9 cellular contexts compared by ENCODE assay signal in genomic region chr16:29675811-29676643, GRCh38. TPM values are rescaled to one million over a fixed set of nuclear protein-coding genes. Genes with fewer than 3 reads are reported as not detected.
A peak's percentile ranks its signal among the peaks of the same experiment; 100 is the strongest.
DNase-seq lines count a peak whose midpoint lies in the region; ATAC-seq and TF ChIP-seq lines count a peak whose summit lies in the region.
"Had no signal": no experiment of that assay in that cellular context is flagged by ENCODE, and none has a peak within 500 bp of the region (broad histone marks: within the 10 kb centered on the region; RNA-seq: fewer than 3 reads in every experiment).

No MANE protein-coding gene starts in this region.

- peaks cover 8% of the 10 kb centered on the region for H3K4me1 ChIP-seq in BE2C
- H3K4me1 ChIP-seq in GM23338 (ENCODE audit: insufficient read depth), result peaks cover 20% of the 10 kb centered on the region
- no peaks in the 10 kb centered on the region for H3K4me1 ChIP-seq in aorta (ENCODE audit: control insufficient read depth in 1 of 2, insufficient read depth in 2 of 2, low read length in 2 of 2)
- H3K4me1 ChIP-seq in esophagus squamous epithelium, result peaks cover 0 to 20% (median 5%) of the 10 kb centered on the region in 3 donors

- TF ChIP-seq CTCF in BE2C (IDR thresholded peaks at IDR 0.05; ENCODE audit: low read depth, low read length), result no peak
- no peak for TF ChIP-seq CTCF in GM23338 (conservative IDR thresholded peaks at IDR 0.05; ENCODE audit: low read depth in 2 of 2)
- TF ChIP-seq CTCF in esophagus squamous epithelium (IDR thresholded peaks at IDR 0.05), result no peak

- H3K27me3 ChIP-seq in BE2C (no peaks in the 10 kb centered on the region), GM23338 (ENCODE audit: insufficient read depth) (no peaks in the 10 kb centered on the region), aorta (ENCODE audit: control insufficient read depth in 1 of 2, insufficient read depth in 2 of 2, low read length in 1 of 2) (no peaks in the 10 kb centered on the region), esophagus squamous epithelium (no peaks in the 10 kb centered on the region)

- no peaks in the 10 kb centered on the region for H3K9me3 ChIP-seq in BE2C
- no peaks in the 10 kb centered on the region for H3K9me3 ChIP-seq in aorta (ENCODE audit: control insufficient read depth, low read length)
- H3K9me3 ChIP-seq in esophagus squamous epithelium, result no peaks in the 10 kb centered on the region

- DNase-seq in BE2C (peak; percentile 44), GM23338 (ENCODE audit: low spot score) (peak; percentile 85), SK-MEL-5 (ENCODE audit: low read depth, low spot score) (peak; percentile 78), germinal center (ENCODE audit: low spot score) (peak; percentile 67), aorta (no peak), esophagus squamous epithelium (lab: John Stamatoyannopoulos, UW) (no peak)
- DNase-seq in activated CD4-positive, alpha-beta T cell treated with anti-CD3 and anti-CD28 coated beads for 48 hours, result no peak

- no peak overlapping the region for H3K4me2 ChIP-seq in GM23338

- H3K4me1 Mint-ChIP-seq in GM23338, result peaks cover 16% of the 10 kb centered on the region

- H3K9me2 ChIP-seq in GM23338 (ENCODE audit: insufficient read depth), result no peaks in the 10 kb centered on the region

- no peak overlapping the region for H2AFZ ChIP-seq in GM23338

- no peak overlapping the region; the same call in 1 of the 2 replicates for H3K27ac ChIP-seq in GM23338 (ENCODE audit: low read depth)
- no peak overlapping the region for H3K27ac ChIP-seq in aorta (ENCODE audit: low read depth in 1 of 2, low read length in 2 of 2)
- H3K27ac ChIP-seq in esophagus squamous epithelium, result no peak overlapping the region

- H3K36me3 ChIP-seq in BE2C (no peaks in the 10 kb centered on the region; the same call in 1 of the 2 replicates), GM23338 (ENCODE audit: insufficient read depth) (no peaks in the 10 kb centered on the region), aorta (ENCODE audit: control insufficient read depth in 1 of 2, insufficient read depth in 2 of 2, low read length in 1 of 2) (no peaks in the 10 kb centered on the region), esophagus squamous epithelium (no peaks in the 10 kb centered on the region)

- H3K27me3 Mint-ChIP-seq in GM23338 (ENCODE audit: insufficient read depth, low read depth, poor library complexity), result peaks cover 15% of the 10 kb centered on the region
- H3K27me3 Mint-ChIP-seq: activated naive CD8-positive, alpha-beta T cell had no signal

- in situ Hi-C loops in SK-MEL-5 (cut with HindIII; ENCODE audit: low pct_unique_long_range_greater_than_20kb, low sequenced_read_pairs), result no loop called here

- no peak overlapping the region for H3K4me3 ChIP-seq in BE2C (ENCODE audit: low read depth, low read length)
- H3K4me3 ChIP-seq in GM23338, result no peak overlapping the region
- H3K4me3 ChIP-seq in aorta (ENCODE audit: low read length in 2 of 2), result no peak overlapping the region
- H3K4me3 ChIP-seq in esophagus squamous epithelium, result no peak overlapping the region

- H3K9me3 Mint-ChIP-seq in GM23338, result peaks cover 4% of the 10 kb centered on the region; the same call in 1 of the 3 replicates

- intact Hi-C loops in aorta (cut with DNase I) (no loop called here), esophagus squamous epithelium (cut with DNase I) (no loop called here)

- H3F3A ChIP-seq in GM23338 (replicated peaks; ENCODE audit: low read depth), result peaks cover 18% of the 10 kb centered on the region

- no peaks in the 10 kb centered on the region for H4K20me1 ChIP-seq in GM23338 (replicated peaks; ENCODE audit: insufficient read depth)

- WGBS in aorta, 2 donors, result 57 to 60% methylated on average over 3 of the region's 3 CpGs
- WGBS in esophagus squamous epithelium, 2 donors, result 52 to 60% methylated on average over 3 of the region's 3 CpGs

- no peak for TF ChIP-seq POLR2A in esophagus squamous epithelium (IDR thresholded peaks at IDR 0.05)

- H3K36me3 Mint-ChIP-seq in GM23338 (ENCODE audit: low read depth), result peaks cover 11% of the 10 kb centered on the region; the same call in 2 of the 3 replicates
- H3K36me3 Mint-ChIP-seq: activated naive CD8-positive, alpha-beta T cell had no signal

- ATAC-seq in GM23338, result peak; percentile 49
- ATAC-seq in HG03457 (IDR thresholded peaks at IDR 0.05; ENCODE audit: unreplicated experiment), result no peak
- no peak for ATAC-seq in aorta (ENCODE audit: low FRiP score)

- H3K79me2 ChIP-seq in GM23338 (replicated peaks; ENCODE audit: insufficient read depth), result peaks cover 11% of the 10 kb centered on the region

- H3K27ac Mint-ChIP-seq in GM23338, result peak overlapping the region; percentile 7; the same call in 1 of the 2 replicates

- no peak overlapping the region for H3K4me3 Mint-ChIP-seq in GM23338
- H3K4me3 Mint-ChIP-seq: activated naive CD8-positive, alpha-beta T cell had no signal

TF ChIP-seq in GM23338, 12 proteins besides CTCF, POLR2A, EP300 and RAD21:
- no peak for TF ChIP-seq JUNB (IDR thresholded peaks at IDR 0.05; ENCODE audit: unreplicated experiment)
- TF ChIP-seq ETS1 (IDR thresholded peaks at IDR 0.05), result peak; percentile 56; the same call in 1 of the 2 replicates
- TF ChIP-seq EZH2 (IDR thresholded peaks at IDR 0.05; ENCODE audit: low read depth, unreplicated experiment), result no peak
- no peak for TF ChIP-seq CREB1 (CRISPR knock-in tag; IDR thresholded peaks at IDR 0.05; ENCODE audit: low read depth)
- no peak for TF ChIP-seq REST (IDR thresholded peaks at IDR 0.05; ENCODE audit: unreplicated experiment)
- TF ChIP-seq POLR2AphosphoS5 (IDR thresholded peaks at IDR 0.05; ENCODE audit: low read depth), result no peak
TF ChIP-seq in GM23338: peak in this region for 1.

RNA-seq across cellular contexts. Expression of gene QPRT, which starts 3.0 kb away (rescaled TPM):
- polyA plus RNA-seq in BE2C (2012; ENCODE audit: insufficient read depth, insufficient read length, low read depth), result 245 TPM
- 102 and 128 TPM in 2 replicates for total RNA-seq in GM23338 (2014; rRNA removed; shearing (Covaris generic))
- polyA plus RNA-seq in GM23338 (2016; fragmentation: Nextera tagmentation; extraction: Ambion mirVana), result 65.4 and 79.1 TPM in 2 replicates
- 41.1 and 46.0 TPM in 2 replicates for total RNA-seq in SK-MEL-5 (2014; rRNA removed; shearing (Covaris generic))
- 44.2 and 52.6 TPM in 2 replicates for polyA plus RNA-seq in SK-MEL-5 (2015; cell fraction: cytosol; rRNA removed)
- 19.2 and 20.7 TPM in 2 replicates for polyA plus RNA-seq in SK-MEL-5 (2015; cell fraction: nucleus; rRNA removed)
- 1 to 10 TPM; 1.6 to 4.4 TPM for total RNA-seq in aorta
- 1 to 10 TPM in 1 of 2 donors, under 1 TPM in 1; 0.61 to 6.1 TPM for polyA plus RNA-seq in aorta
- 1 to 10 TPM in 2 of 4 donors, under 1 TPM in 2; 0.40 to 3.6 (median 1.9) TPM for total RNA-seq in esophagus squamous epithelium

RNA-seq across cellular contexts. Expression of gene SPN, which starts 13.0 kb away (rescaled TPM):
- 2.0 TPM for polyA plus RNA-seq in BE2C (2012; ENCODE audit: insufficient read depth, insufficient read length, low read depth)
- total RNA-seq in GM23338 (2014; rRNA removed; shearing (Covaris generic)), result 2.1 and 2.3 TPM in 2 replicates
- polyA plus RNA-seq in GM23338 (2016; fragmentation: Nextera tagmentation; extraction: Ambion mirVana), result 0.52 and 0.82 TPM in 2 replicates
- not detected in 2 replicates for total RNA-seq in SK-MEL-5 (2014; rRNA removed; shearing (Covaris generic))
- 0.08 TPM in 1 of 2 replicates, not detected in the other for polyA plus RNA-seq in SK-MEL-5 (2015; cell fraction: cytosol; rRNA removed)
- not detected in 2 replicates for polyA plus RNA-seq in SK-MEL-5 (2015; cell fraction: nucleus; rRNA removed)
- 1 to 10 TPM; 2.5 to 5.2 TPM for total RNA-seq in aorta
- under 1 TPM in 1 of 2 donors, not detected in 1; 0.88 TPM for polyA plus RNA-seq in aorta
- total RNA-seq in esophagus squamous epithelium, result 1 to 10 TPM; 1.3 to 4.2 (median 2.8) TPM

Comparison
In these comparisons a context has a peak if more than half of its experiments do, and no peak if none do; other contexts are left out.
1. DNase-seq: peak in BE2C (single experiment), GM23338 (single experiment), SK-MEL-5 (single experiment) and germinal center (single experiment); none in aorta (0 of 2), esophagus squamous epithelium (single experiment) and activated CD4-positive, alpha-beta T cell treated with anti-CD3 and anti-CD28 coated beads for 48 hours (single experiment).